1 cellular context compared by ENCODE assay signal in the genomic region with DNA sequence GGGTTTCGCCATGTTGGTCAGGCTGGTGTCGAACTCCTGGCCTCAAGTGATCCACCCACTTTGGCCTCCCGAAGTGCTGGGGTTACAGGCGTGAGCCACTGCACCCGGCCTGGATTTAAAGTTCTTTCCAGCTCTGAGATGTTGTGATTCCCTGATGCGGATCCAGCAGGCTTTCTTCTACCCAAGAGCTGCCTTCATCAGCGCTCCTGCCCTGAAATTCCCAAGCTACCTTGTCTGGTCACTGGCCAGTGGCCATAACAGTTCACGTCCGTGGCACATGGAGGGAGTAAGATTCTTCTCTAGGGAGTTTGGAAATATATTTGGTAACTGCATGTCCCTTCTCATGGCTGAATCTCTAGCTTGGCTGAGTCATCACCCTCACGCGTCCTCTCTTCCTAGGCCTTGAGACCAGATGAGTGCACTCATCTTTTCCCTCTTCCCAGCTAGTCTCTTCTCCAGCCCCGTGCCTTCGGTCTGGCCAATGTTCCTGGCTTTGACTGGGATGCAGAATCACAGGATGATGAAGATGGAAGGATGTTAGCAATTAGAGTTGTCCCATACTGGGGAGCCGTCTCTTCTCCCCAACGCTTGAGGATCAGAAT.
TF ChIP-seq lines count a peak whose summit lies in the region.

No MANE protein-coding gene starts in this region.

TF ChIP-seq in WTC11, 78 proteins besides CTCF, POLR2A, EP300 and RAD21 (continued from another document):
- TF ChIP-seq, protein P1, sequence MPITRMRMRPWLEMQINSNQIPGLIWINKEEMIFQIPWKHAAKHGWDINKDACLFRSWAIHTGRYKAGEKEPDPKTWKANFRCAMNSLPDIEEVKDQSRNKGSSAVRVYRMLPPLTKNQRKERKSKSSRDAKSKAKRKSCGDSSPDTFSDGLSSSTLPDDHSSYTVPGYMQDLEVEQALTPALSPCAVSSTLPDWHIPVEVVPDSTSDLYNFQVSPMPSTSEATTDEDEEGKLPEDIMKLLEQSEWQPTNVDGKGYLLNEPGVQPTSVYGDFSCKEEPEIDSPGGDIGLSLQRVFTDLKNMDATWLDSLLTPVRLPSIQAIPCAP (CRISPR knock-in tag; IDR thresholded peaks at IDR 0.05) = no peak
- TF ChIP-seq, protein P2, sequence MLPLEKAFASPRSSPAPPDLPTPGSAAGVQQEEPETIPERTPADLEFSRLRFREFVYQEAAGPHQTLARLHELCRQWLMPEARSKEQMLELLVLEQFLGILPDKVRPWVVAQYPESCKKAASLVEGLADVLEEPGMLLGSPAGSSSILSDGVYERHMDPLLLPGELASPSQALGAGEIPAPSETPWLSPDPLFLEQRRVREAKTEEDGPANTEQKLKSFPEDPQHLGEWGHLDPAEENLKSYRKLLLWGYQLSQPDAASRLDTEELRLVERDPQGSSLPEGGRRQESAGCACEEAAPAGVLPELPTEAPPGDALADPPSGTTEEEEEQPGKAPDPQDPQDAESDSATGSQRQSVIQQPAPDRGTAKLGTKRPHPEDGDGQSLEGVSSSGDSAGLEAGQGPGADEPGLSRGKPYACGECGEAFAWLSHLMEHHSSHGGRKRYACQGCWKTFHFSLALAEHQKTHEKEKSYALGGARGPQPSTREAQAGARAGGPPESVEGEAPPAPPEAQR (CRISPR knock-in tag; IDR thresholded peaks at IDR 0.05) = no peak
- TF ChIP-seq GTF2I (CRISPR knock-in tag; conservative IDR thresholded peaks at IDR 0.05) (no peak), JUN (CRISPR knock-in tag; IDR thresholded peaks at IDR 0.05) (no peak)
- TF ChIP-seq, protein P3, sequence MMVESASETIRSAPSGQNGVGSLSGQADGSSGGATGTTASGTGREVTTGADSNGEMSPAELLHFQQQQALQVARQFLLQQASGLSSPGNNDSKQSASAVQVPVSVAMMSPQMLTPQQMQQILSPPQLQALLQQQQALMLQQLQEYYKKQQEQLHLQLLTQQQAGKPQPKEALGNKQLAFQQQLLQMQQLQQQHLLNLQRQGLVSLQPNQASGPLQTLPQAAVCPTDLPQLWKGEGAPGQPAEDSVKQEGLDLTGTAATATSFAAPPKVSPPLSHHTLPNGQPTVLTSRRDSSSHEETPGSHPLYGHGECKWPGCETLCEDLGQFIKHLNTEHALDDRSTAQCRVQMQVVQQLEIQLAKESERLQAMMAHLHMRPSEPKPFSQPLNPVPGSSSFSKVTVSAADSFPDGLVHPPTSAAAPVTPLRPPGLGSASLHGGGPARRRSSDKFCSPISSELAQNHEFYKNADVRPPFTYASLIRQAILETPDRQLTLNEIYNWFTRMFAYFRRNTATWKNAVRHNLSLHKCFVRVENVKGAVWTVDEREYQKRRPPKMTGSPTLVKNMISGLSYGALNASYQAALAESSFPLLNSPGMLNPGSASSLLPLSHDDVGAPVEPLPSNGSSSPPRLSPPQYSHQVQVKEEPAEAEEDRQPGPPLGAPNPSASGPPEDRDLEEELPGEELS (CRISPR knock-in tag; IDR thresholded peaks at IDR 0.05) = no peak
